ENCODE assay signal across 16 cellular contexts in the genomic region with DNA sequence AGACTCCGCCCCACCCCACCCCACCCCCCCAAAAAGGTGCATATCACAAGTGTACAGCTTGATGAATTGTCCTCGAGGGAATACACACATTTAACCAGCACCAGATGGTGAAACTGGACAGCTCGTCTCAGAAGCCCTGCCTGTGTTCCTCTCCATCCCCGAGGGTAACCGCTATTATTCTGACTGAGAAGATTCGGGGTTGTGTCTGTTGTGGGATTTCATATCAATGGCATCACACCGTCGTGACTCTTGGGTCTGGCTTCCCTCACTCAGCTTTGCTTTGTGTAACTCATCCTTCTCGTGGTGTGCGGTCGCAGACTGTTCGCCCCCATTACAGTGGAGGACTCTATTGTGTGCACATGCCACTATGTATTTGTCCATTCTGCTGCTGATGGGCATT. TPM values are rescaled to one million over a fixed set of nuclear protein-coding genes. Genes with fewer than 3 reads are reported as not detected.
DNase-seq lines count a peak whose midpoint lies in the region; TF ChIP-seq lines count a peak whose summit lies in the region.
"Had no signal": no experiment of that assay in that cellular context is flagged by ENCODE, and none has a peak within 500 bp of the region (broad histone marks: within the 10 kb centered on the region; RNA-seq: fewer than 3 reads in every experiment).

No MANE protein-coding gene starts in this region.

- H3K36me3 Mint-ChIP-seq in endodermal cell (ENCODE audit: low read depth): peaks cover 74% of the 10 kb centered on the region
- H3K36me3 Mint-ChIP-seq: activated naive CD4-positive, alpha-beta T cell treated with anti-CD3 and anti-CD28 coated beads, Interleukin-2, amount 50 U/mL, for 24 hours had no signal

- no peak for TF ChIP-seq CTCF in endodermal cell (conservative IDR thresholded peaks at IDR 0.05)

- no peak overlapping the region for H3K4me3 Mint-ChIP-seq in endodermal cell
- H3K4me3 Mint-ChIP-seq: activated naive CD4-positive, alpha-beta T cell treated with anti-CD3 and anti-CD28 coated beads, Interleukin-2, amount 50 U/mL, for 24 hours; HFFc6 had no signal

- H3K36me3 ChIP-seq in endodermal cell (ENCODE audit: control insufficient read depth, insufficient read depth, low read length): peaks cover 90% of the 10 kb centered on the region

- peak; percentile 54 for DNase-seq in GM04503 (ENCODE audit: low read depth)
- DNase-seq in NCI-H226: peak; percentile 52
- DNase-seq in endodermal cell: no peak
- peak; percentile 43 for DNase-seq in posterior vena cava (ENCODE audit: low spot score)
- DNase-seq in T-helper 1 cell: no peak
- DNase-seq in KBM-7: no peak
- DNase-seq in stimulated activated CD4-positive, alpha-beta T cell treated with anti-CD3 and anti-CD28 coated beads, Interleukin-4, amount 100 ng/mL, for 1 hour: no peak
- DNase-seq: effector CD8-positive, alpha-beta T cell; foreskin melanocyte; HFFc6; Kasumi-1; mesendoderm; NCI-H1694; RPMI8226; T-helper 2 cell had no signal

- intact Hi-C loops in posterior vena cava (cut with DNase I): loop anchor here in 1 of 2 donors (5.0 kb wide), 1 partner anchor 800 kb away; no protein-coding TSS in a partner anchor

- no peaks in the 10 kb centered on the region for H3K9me3 Mint-ChIP-seq in endodermal cell
- H3K9me3 Mint-ChIP-seq: activated naive CD4-positive, alpha-beta T cell treated with anti-CD3 and anti-CD28 coated beads, Interleukin-2, amount 50 U/mL, for 24 hours; HFFc6 had no signal

- H3K9me3 ChIP-seq in endodermal cell (ENCODE audit: control insufficient read depth, low read length): no peaks in the 10 kb centered on the region

- no peaks in the 10 kb centered on the region for H3K27me3 Mint-ChIP-seq in endodermal cell (ENCODE audit: insufficient read depth)
- H3K27me3 Mint-ChIP-seq: activated naive CD4-positive, alpha-beta T cell treated with anti-CD3 and anti-CD28 coated beads, Interleukin-2, amount 50 U/mL, for 24 hours had no signal

- 90 to 97% methylated on average over 7 to 12 of the region's 12 CpGs for WGBS in endodermal cell (ENCODE audit: insufficient coverage in 1 of 2, insufficient read length in 1 of 2), 2 experiments

- H3K9ac ChIP-seq in endodermal cell (ENCODE audit: extremely low read depth, low read length, poor library complexity, severe bottlenecking): no peak overlapping the region

- H3K27ac ChIP-seq in endodermal cell (ENCODE audit: low read depth, low read length): peak overlapping the region; percentile 34

- H3K27ac Mint-ChIP-seq in endodermal cell: no peak overlapping the region
- H3K27ac Mint-ChIP-seq: activated naive CD4-positive, alpha-beta T cell treated with anti-CD3 and anti-CD28 coated beads, Interleukin-2, amount 50 U/mL, for 24 hours had no signal

- in situ Hi-C loops in KBM-7 (cut with MboI; ENCODE audit: low pct_unique_long_range_greater_than_20kb, low sequenced_read_pairs): no loop called here

- peaks cover 29% of the 10 kb centered on the region for H3K4me1 ChIP-seq in endodermal cell (ENCODE audit: control insufficient read depth, insufficient read depth, low read length)

- H3K27me3 ChIP-seq in endodermal cell (ENCODE audit: control insufficient read depth, insufficient read depth, low read length, poor library complexity, severe bottlenecking): no peaks in the 10 kb centered on the region

- peaks cover 44% of the 10 kb centered on the region for H3K4me1 Mint-ChIP-seq in endodermal cell
- H3K4me1 Mint-ChIP-seq: activated naive CD4-positive, alpha-beta T cell treated with anti-CD3 and anti-CD28 coated beads, Interleukin-2, amount 50 U/mL, for 24 hours had no signal

- H3K4me3 ChIP-seq in endodermal cell (ENCODE audit: low read length): no peak overlapping the region

RNA-seq across cellular contexts. Expression of gene PODXL, which starts 18.8 kb away (rescaled TPM):
- total RNA-seq in endodermal cell (100 to 1,000 TPM; 523 to 701 TPM), posterior vena cava (10 to 100 TPM; 41.9 to 46.7 TPM)
- polyA plus RNA-seq in endodermal cell (2013, experiment 1 of 2): 279 TPM
- polyA plus RNA-seq in endodermal cell (2013, experiment 2 of 2): 257 TPM

Comparison
In these comparisons a context has a peak if more than half of its experiments do, and no peak if none do; other contexts are left out.
1. DNase-seq: peak in GM04503 (single experiment), NCI-H226 (single experiment) and posterior vena cava (single experiment); none in endodermal cell (single experiment), T-helper 1 cell (0 of 5), KBM-7 (single experiment) and stimulated activated CD4-positive, alpha-beta T cell treated with anti-CD3 and anti-CD28 coated beads, Interleukin-4, amount 100 ng/mL, for 1 hour (single experiment).
2. RNA of gene PODXL, which starts 18.8 kb away (total RNA-seq): 523 to 701 TPM in endodermal cell; 41.9 to 46.7 TPM in posterior vena cava; every median in the first group is over 10 times any median in the second.